In the genomic region with DNA sequence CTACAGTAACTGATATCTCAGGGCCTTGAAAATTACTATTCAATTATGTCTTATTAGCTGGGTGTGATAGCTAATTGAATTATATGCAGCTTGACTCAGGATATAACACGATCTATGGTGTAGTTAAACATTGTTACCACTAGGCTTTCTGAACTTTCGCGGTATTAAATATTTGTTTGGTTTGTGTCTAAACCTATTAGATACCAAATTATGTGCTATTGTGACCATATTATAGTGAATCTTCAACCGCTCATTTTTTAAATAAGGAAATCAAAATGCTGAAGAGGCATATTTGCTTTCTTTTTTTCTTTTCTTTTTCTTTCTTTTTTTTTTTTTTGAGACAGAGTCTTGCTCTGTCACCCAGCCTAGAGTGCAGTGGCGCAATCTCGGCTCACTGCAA, we compare ENCODE assay signal across 27 cellular contexts.
A peak's percentile ranks its signal among the peaks of the same experiment; 100 is the strongest.
DNase-seq lines count a peak whose midpoint lies in the region; ATAC-seq and TF ChIP-seq lines count a peak whose summit lies in the region.
"Had no signal": no experiment of that assay in that cellular context is flagged by ENCODE, and none has a peak within 500 bp of the region (broad histone marks: within the 10 kb centered on the region; RNA-seq: fewer than 3 reads in every experiment).

No MANE protein-coding gene starts in this region.

- intact Hi-C loops in IMR-90 (cut with micrococcal nuclease), result no loop called here
- intact Hi-C loops in CD14-positive monocyte (cut with micrococcal nuclease), result loop anchor here in 1 of 2 donors (10.0 kb wide), 1 partner anchor 108 kb away; no protein-coding TSS in a partner anchor

- dilution Hi-C loops in IMR-90 (cut with HindIII; ENCODE audit: low sequenced_read_pairs, unreplicated experiment), result no loop called here

- no peak overlapping the region for H3K23ac ChIP-seq in IMR-90 (ENCODE audit: low read depth, low read length)

- H4K20me1 ChIP-seq in IMR-90 (ENCODE audit: insufficient read depth, low read length) (no peaks in the 10 kb centered on the region), osteoblast (ENCODE audit: insufficient read depth, low read length) (no peaks in the 10 kb centered on the region)

- no peak overlapping the region for H2AK9ac ChIP-seq in IMR-90 (replicated peaks; ENCODE audit: low read depth, low read length, poor library complexity)

- no peak overlapping the region for H3K14ac ChIP-seq in IMR-90 (replicated peaks; ENCODE audit: low read depth, low read length)

- H3K9ac ChIP-seq in IMR-90 (ENCODE audit: low read depth, low read length) (no peak overlapping the region), endodermal cell (ENCODE audit: extremely low read depth, low read length, poor library complexity, severe bottlenecking) (no peak overlapping the region)
- H3K9ac ChIP-seq: KMS-11 had no signal

- in situ Hi-C loops in IMR-90 (cut with MboI; ENCODE audit: low sequenced_read_pairs), result no loop called here

- peak; percentile 26 for DNase-seq in DMS53 (lab: John Stamatoyannopoulos, UW)
- DNase-seq in DMS53 treated with DMSO at 0.1 percent for 48 hours (lab: John Stamatoyannopoulos, UW; ENCODE audit: unreplicated experiment), result no peak
- no peak for DNase-seq in IMR-90
- DNase-seq in endodermal cell, result no peak
- peak; percentile 14 for DNase-seq in osteoblast (ENCODE audit: insufficient read length, low spot score, missing footprints)
- no peak for DNase-seq in CD14-positive monocyte (ENCODE audit: low spot score)
- no peak for DNase-seq in activated CD4-positive, CD25-positive, alpha-beta regulatory T cell (lab: John Stamatoyannopoulos, UW)
- DNase-seq: ACHN; BE2C; CD4-positive, CD25-positive, alpha-beta regulatory T cell; DMS153; GOT3; MM.1S; NCI-H1048; NCI-H1417 treated with DMSO at 0.1 percent for 48 hours; NCI-H187; NCI-H2081 treated with DMSO at 0.1 percent for 48 hours; NCI-H2171; NCI-H226; NCI-H510A; NCI-H69; SHP77 had no signal

- no peak overlapping the region for H4K91ac ChIP-seq in IMR-90 (ENCODE audit: insufficient read depth, low read depth, low read length)

- no peaks in the 10 kb centered on the region for H3K36me3 Mint-ChIP-seq in endodermal cell (ENCODE audit: low read depth)
- H3K36me3 Mint-ChIP-seq in CD14-positive monocyte, result no peaks in the 10 kb centered on the region

- no peak overlapping the region for H2BK20ac ChIP-seq in IMR-90 (ENCODE audit: low read depth, low read length)

- H3K4me1 ChIP-seq in IMR-90 (ENCODE audit: control insufficient read depth, insufficient read depth, low read length) (no peaks in the 10 kb centered on the region), endodermal cell (ENCODE audit: control insufficient read depth, insufficient read depth, low read length) (peaks cover 2% of the 10 kb centered on the region), osteoblast (ENCODE audit: insufficient read depth, low read length) (no peaks in the 10 kb centered on the region)

- H3K4me1 Mint-ChIP-seq in endodermal cell (peaks cover 3% of the 10 kb centered on the region), CD14-positive monocyte (peaks cover 4% of the 10 kb centered on the region)
- H3K4me1 Mint-ChIP-seq: CD4-positive, CD25-positive, alpha-beta regulatory T cell had no signal

- H3K27me3 Mint-ChIP-seq in endodermal cell (ENCODE audit: insufficient read depth) (no peaks in the 10 kb centered on the region), CD14-positive monocyte (ENCODE audit: low read depth in 3 of 3) (peaks cover 0 to 2% (median 0%) of the 10 kb centered on the region in 3 donors)
- H3K27me3 Mint-ChIP-seq: CD4-positive, CD25-positive, alpha-beta regulatory T cell had no signal

- no peak overlapping the region for H4K8ac ChIP-seq in IMR-90 (ENCODE audit: low read depth in 2 of 2, low read length in 2 of 2)

- H2AFZ ChIP-seq in IMR-90 (replicated peaks; ENCODE audit: low read length, poor library complexity) (no peak overlapping the region), osteoblast (ENCODE audit: low read length) (no peak overlapping the region)

- WGBS in IMR-90 (ENCODE audit: extremely low coverage in 2 of 2, insufficient read length in 1 of 2), 2 experiments, result no CpG with 5 or more reads among the region's 6 CpGs
- 80 to 84% methylated on average over 1 to 6 of the region's 6 CpGs for WGBS in endodermal cell (ENCODE audit: insufficient coverage in 1 of 2, insufficient read length in 1 of 2), 2 experiments

- H3K9me1 ChIP-seq in IMR-90 (ENCODE audit: insufficient read depth, low read length), result no peaks in the 10 kb centered on the region

- H3K4me3 ChIP-seq in IMR-90 (ENCODE audit: insufficient read depth, low read depth, low read length), result no peak overlapping the region
- no peak overlapping the region for H3K4me3 ChIP-seq in endodermal cell (ENCODE audit: low read length)
- H3K4me3 ChIP-seq in osteoblast (ENCODE audit: insufficient read depth, low read length), result no peak overlapping the region

- no peak overlapping the region for H2BK15ac ChIP-seq in IMR-90 (ENCODE audit: low read depth, low read length)

- H3K4ac ChIP-seq in IMR-90 (ENCODE audit: low read depth, low read length), result no peak overlapping the region

- no peak overlapping the region for H3K56ac ChIP-seq in IMR-90 (ENCODE audit: extremely low read depth, insufficient read depth, low read length)

- POLR2A ChIA-PET in IMR-90 (lab: Charles Lee; ENCODE audit: unreplicated experiment), result no interaction called here

- H3K27ac Mint-ChIP-seq in endodermal cell (no peak overlapping the region), CD14-positive monocyte (no peak overlapping the region)
- H3K27ac Mint-ChIP-seq: CD4-positive, CD25-positive, alpha-beta regulatory T cell had no signal

- no peaks in the 10 kb centered on the region for H3K27me3 ChIP-seq in IMR-90 (ENCODE audit: control insufficient read depth, insufficient read depth, low read length)
- H3K27me3 ChIP-seq in endodermal cell (ENCODE audit: control insufficient read depth, insufficient read depth, low read length, poor library complexity, severe bottlenecking), result no peaks in the 10 kb centered on the region
- no peaks in the 10 kb centered on the region for H3K27me3 ChIP-seq in osteoblast (ENCODE audit: insufficient read depth, low read length)
- H3K27me3 ChIP-seq: BE2C had no signal

- no peaks in the 10 kb centered on the region for H3K9me3 Mint-ChIP-seq in endodermal cell
- H3K9me3 Mint-ChIP-seq in CD14-positive monocyte, result no peaks in the 10 kb centered on the region
- H3K9me3 Mint-ChIP-seq: CD4-positive, CD25-positive, alpha-beta regulatory T cell had no signal

- H2AK5ac ChIP-seq in IMR-90 (ENCODE audit: low read depth, low read length), result no peak overlapping the region

- no peak overlapping the region for H2BK5ac ChIP-seq in IMR-90 (ENCODE audit: low read depth, low read length, poor library complexity, severe bottlenecking)

- H4K5ac ChIP-seq in IMR-90 (ENCODE audit: low read depth, low read length), result no peak overlapping the region

- H2BK120ac ChIP-seq in IMR-90 (ENCODE audit: low read depth, low read length), result no peak overlapping the region

- CTCF ChIA-PET in IMR-90 (lab: Yijun Ruan, JAX), result interaction anchor here (0.7 kb wide), 1 partner anchor 12 kb away, joined by 4 read pairs; no protein-coding TSS in a partner anchor

- no TSS peak for BruUV-seq in IMR-90 (replicated peaks; lab: Mats Ljungman, UMichigan)

- no peak for TF ChIP-seq CTCF in IMR-90 (conservative IDR thresholded peaks at IDR 0.05; ENCODE audit: low read depth, low read length)
- TF ChIP-seq CTCF in endodermal cell (conservative IDR thresholded peaks at IDR 0.05), result peak; percentile 50
- no peak for TF ChIP-seq CTCF in osteoblast (IDR thresholded peaks at IDR 0.05; ENCODE audit: extremely low read depth, low read depth, low read length)
- TF ChIP-seq CTCF in CD14-positive monocyte (IDR thresholded peaks at IDR 0.05), result no peak

- H3K18ac ChIP-seq in IMR-90 (ENCODE audit: low read depth, low read length), result no peak overlapping the region

- H3K4me2 ChIP-seq in IMR-90 (ENCODE audit: low read depth, low read length), result no peak overlapping the region
- no peak overlapping the region for H3K4me2 ChIP-seq in osteoblast (ENCODE audit: insufficient read depth, low read length)
- H3K4me2 ChIP-seq: KMS-11 had no signal

- no peaks in the 10 kb centered on the region for H3K79me1 ChIP-seq in IMR-90 (ENCODE audit: low read depth in 1 of 2, low read length in 2 of 2)

- H3K36me3 ChIP-seq in IMR-90 (ENCODE audit: control insufficient read depth, insufficient read depth, low read length), result no peaks in the 10 kb centered on the region
- no peaks in the 10 kb centered on the region for H3K36me3 ChIP-seq in endodermal cell (ENCODE audit: control insufficient read depth, insufficient read depth, low read length)
- H3K36me3 ChIP-seq in osteoblast (ENCODE audit: insufficient read depth, low read length), result no peaks in the 10 kb centered on the region
- H3K36me3 ChIP-seq: BE2C had no signal

- no peak overlapping the region for H3K27ac ChIP-seq in IMR-90 (ENCODE audit: insufficient read depth, low read length)
- no peak overlapping the region for H3K27ac ChIP-seq in endodermal cell (ENCODE audit: low read depth, low read length)
- no peak overlapping the region for H3K27ac ChIP-seq in osteoblast (ENCODE audit: low read depth, low read length)
- H3K27ac ChIP-seq: 22Rv1, KMS-11, RWPE1 had no signal

- H3K4me3 Mint-ChIP-seq in endodermal cell (no peak overlapping the region), CD14-positive monocyte (no peak overlapping the region)
- H3K4me3 Mint-ChIP-seq: CD4-positive, CD25-positive, alpha-beta regulatory T cell had no signal

- no peak for TF ChIP-seq RAD21 in IMR-90 (IDR thresholded peaks at IDR 0.05; ENCODE audit: low read length)

- no peaks in the 10 kb centered on the region for H3K9me3 ChIP-seq in IMR-90 (ENCODE audit: control insufficient read depth, insufficient read depth, low read length)
- peaks cover 4% of the 10 kb centered on the region for H3K9me3 ChIP-seq in endodermal cell (ENCODE audit: control insufficient read depth, low read length)
- no peaks in the 10 kb centered on the region for H3K9me3 ChIP-seq in osteoblast (ENCODE audit: low read depth, low read length)
- H3K9me3 ChIP-seq: BE2C had no signal

- TF ChIP-seq POLR2A in IMR-90 (IDR thresholded peaks at IDR 0.05; ENCODE audit: low read depth, low read length), result no peak

- ATAC-seq in IMR-90 (ENCODE audit: low read depth), result no peak
- ATAC-seq in GM19328 (IDR thresholded peaks at IDR 0.05; ENCODE audit: unreplicated experiment), result no peak
- ATAC-seq: Panc1 had no signal

- H3K79me2 ChIP-seq in osteoblast (ENCODE audit: insufficient read depth, low read length), result no peaks in the 10 kb centered on the region

TF ChIP-seq in IMR-90, 13 proteins besides CTCF, POLR2A, EP300 and RAD21:
- TF ChIP-seq MAFK (IDR thresholded peaks at IDR 0.05; ENCODE audit: low read depth, low read length), result peak; percentile 40; the same call in 1 of the 2 replicates
- no peak for TF ChIP-seq FOS (IDR thresholded peaks at IDR 0.05; ENCODE audit: low read depth, low read length)

Comparison
In these comparisons a context has a peak if more than half of its experiments do, and no peak if none do; other contexts are left out.
1. DNase-seq: peak in DMS53 (single experiment) and osteoblast (single experiment); none in DMS53 treated with DMSO at 0.1 percent for 48 hours (single experiment), IMR-90 (single experiment), endodermal cell (single experiment), CD14-positive monocyte (single experiment) and activated CD4-positive, CD25-positive, alpha-beta regulatory T cell (0 of 4).